Comparison of ENCODE assay signal across 13 cellular contexts in the genomic region with DNA sequence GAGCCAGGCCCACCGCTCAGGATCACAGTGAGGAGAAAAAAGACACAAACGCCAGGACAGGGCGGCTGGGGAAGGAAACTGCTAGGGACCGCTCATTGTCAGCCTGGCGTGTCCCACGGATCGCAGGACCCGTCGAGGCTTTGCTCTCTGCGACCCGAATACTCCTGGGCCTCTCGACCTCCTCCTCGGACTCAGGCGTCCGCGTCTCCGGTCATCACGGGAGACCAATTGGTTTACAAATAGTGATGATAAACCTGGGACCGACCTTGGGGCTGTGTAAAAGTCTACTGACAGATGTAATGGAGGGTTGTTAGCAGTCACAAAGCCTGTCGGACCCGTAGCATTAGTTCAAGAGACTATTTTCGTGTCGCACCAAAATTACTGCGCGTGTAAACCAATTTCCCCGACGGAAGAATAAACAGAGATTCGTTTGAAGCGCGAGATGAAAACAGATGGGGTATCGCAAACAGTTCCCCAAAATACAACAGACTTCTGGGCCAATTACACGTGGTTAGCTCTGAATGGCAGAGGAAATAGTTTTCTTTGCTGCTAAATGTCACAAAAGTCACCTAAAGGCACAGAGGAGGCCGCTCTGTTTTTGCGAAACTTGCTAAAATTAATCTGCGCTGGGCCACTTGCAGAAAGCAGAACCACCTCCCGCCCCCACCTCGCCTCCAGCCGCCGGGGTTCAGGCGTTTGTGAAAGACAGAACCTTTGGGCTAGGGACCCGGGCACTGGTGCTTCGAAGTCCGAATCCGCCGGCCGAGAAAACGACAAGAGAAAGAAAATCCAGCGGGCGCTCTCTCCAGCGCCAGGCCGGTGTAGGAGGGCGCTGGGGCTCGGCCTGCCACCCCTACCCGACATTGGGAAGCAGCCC.
DNase-seq lines count a peak whose midpoint lies in the region; ATAC-seq lines count a peak whose summit lies in the region.
"Had no signal": no experiment of that assay in that cellular context is flagged by ENCODE, and none has a peak within 500 bp of the region (broad histone marks: within the 10 kb centered on the region; RNA-seq: fewer than 3 reads in every experiment).

No MANE protein-coding gene starts in this region.

- H3K9me3 Mint-ChIP-seq in CD8-positive, alpha-beta memory T cell, result peaks cover 8 to 22% (median 20%) of the 10 kb centered on the region in 5 donors
- H3K9me3 Mint-ChIP-seq in effector memory CD8-positive, alpha-beta T cell, result peaks cover 0 to 12% of the 10 kb centered on the region in 2 donors

- no peaks in the 10 kb centered on the region for H3K36me3 ChIP-seq in CD8-positive, alpha-beta memory T cell (ENCODE audit: insufficient read depth, low read length)
- H3K36me3 ChIP-seq in H7 (replicated peaks; ENCODE audit: control insufficient read depth, insufficient read depth, low read length) (no peaks in the 10 kb centered on the region), rectal smooth muscle tissue (ENCODE audit: control insufficient read depth, insufficient read depth, low read length) (no peaks in the 10 kb centered on the region)
- H3K36me3 ChIP-seq: cardiac muscle cell, right atrium auricular region had no signal

- no peak overlapping the region for H3K9ac ChIP-seq in rectal smooth muscle tissue (ENCODE audit: low read length)

- H3K27me3 Mint-ChIP-seq in CD8-positive, alpha-beta memory T cell, result peaks cover 58 to 67% of the 10 kb centered on the region in 2 donors
- peaks cover 49 to 72% of the 10 kb centered on the region in 2 donors for H3K27me3 Mint-ChIP-seq in effector memory CD8-positive, alpha-beta T cell

- H3K4me3 ChIP-seq in CD8-positive, alpha-beta memory T cell (ENCODE audit: low read length), result no peak overlapping the region
- no peak overlapping the region for H3K4me3 ChIP-seq in H7 (ENCODE audit: insufficient read depth, low read depth, low read length)
- H3K4me3 ChIP-seq in rectal smooth muscle tissue (ENCODE audit: low read length), result peak overlapping the region; percentile 33
- H3K4me3 ChIP-seq: cardiac muscle cell, mucosa of descending colon had no signal

- peaks cover 16 to 26% (median 19%) of the 10 kb centered on the region in 3 donors for H3K4me1 Mint-ChIP-seq in CD8-positive, alpha-beta memory T cell
- H3K4me1 Mint-ChIP-seq in effector memory CD8-positive, alpha-beta T cell (ENCODE audit: low read depth in 2 of 2), result peaks cover 0 to 11% of the 10 kb centered on the region in 2 donors

- peaks cover 26% of the 10 kb centered on the region for H3K4me1 ChIP-seq in CD8-positive, alpha-beta memory T cell (ENCODE audit: insufficient read depth, low read length)
- no peaks in the 10 kb centered on the region for H3K4me1 ChIP-seq in rectal smooth muscle tissue (ENCODE audit: control insufficient read depth, insufficient read depth, low read length)

- H3K27me3 ChIP-seq in CD8-positive, alpha-beta memory T cell (ENCODE audit: insufficient read depth, low read length, poor library complexity, severe bottlenecking), result peaks cover 55% of the 10 kb centered on the region
- H3K27me3 ChIP-seq in H7 (ENCODE audit: control insufficient read depth, insufficient read depth, low read length) (peaks cover 28% of the 10 kb centered on the region; the same call in 1 of the 2 replicates), rectal smooth muscle tissue (ENCODE audit: control insufficient read depth, insufficient read depth, low read length) (peaks cover 26% of the 10 kb centered on the region)
- H3K27me3 ChIP-seq: cardiac muscle cell had no signal

- H3K36me3 Mint-ChIP-seq in CD8-positive, alpha-beta memory T cell, result peaks cover 0 to 5% (median 0%) of the 10 kb centered on the region in 3 donors
- peaks cover 8% of the 10 kb centered on the region for H3K36me3 Mint-ChIP-seq in effector memory CD8-positive, alpha-beta T cell (ENCODE audit: insufficient read depth)

- no peak for DNase-seq in CD8-positive, alpha-beta memory T cell
- peak; percentile 35 for DNase-seq in H7
- no peak for DNase-seq in effector memory CD8-positive, alpha-beta T cell
- DNase-seq in activated effector memory CD4-positive, alpha-beta T cell treated with anti-CD3 and anti-CD28 coated beads, Interleukin-2, amount 50 U/mL, for 16 hours, result no peak
- no peak for DNase-seq in GF-D8 (lab: John Stamatoyannopoulos, UW)
- DNase-seq: Kasumi-1, T-helper 9 cell had no signal

- peak overlapping the region; percentile 16 to 80 (median 68) for H3K4me3 Mint-ChIP-seq in CD8-positive, alpha-beta memory T cell
- peak overlapping the region; percentile 63 to 69 for H3K4me3 Mint-ChIP-seq in effector memory CD8-positive, alpha-beta T cell

- CTCF ChIA-PET in CD8-positive, alpha-beta memory T cell (lab: Charles Lee), result no interaction called here

- no peak overlapping the region for H3K27ac ChIP-seq in CD8-positive, alpha-beta memory T cell (ENCODE audit: low read depth, low read length)
- H3K27ac ChIP-seq in rectal smooth muscle tissue (ENCODE audit: low read depth, low read length), result no peak overlapping the region
- H3K27ac ChIP-seq: cardiac muscle cell, right atrium auricular region had no signal

- H3K27ac Mint-ChIP-seq in CD8-positive, alpha-beta memory T cell, result peak overlapping the region in 3 of 8 donors; percentile 32 to 47 (median 45)
- H3K27ac Mint-ChIP-seq in effector memory CD8-positive, alpha-beta T cell, result peak overlapping the region in 1 of 2 donors; percentile 52

- POLR2A ChIA-PET in CD8-positive, alpha-beta memory T cell (lab: Charles Lee), result interaction anchor here (0.5 kb wide), 1 partner anchor 135 kb away, joined by 3 read pairs; no protein-coding TSS in a partner anchor

- ATAC-seq in effector memory CD8-positive, alpha-beta T cell (replicated peaks), result no peak
- no peak for ATAC-seq in HG03520 (IDR thresholded peaks at IDR 0.05; ENCODE audit: unreplicated experiment)
- no peak for ATAC-seq in GM19395 (IDR thresholded peaks at IDR 0.05; ENCODE audit: unreplicated experiment)

- H3K9me3 ChIP-seq in CD8-positive, alpha-beta memory T cell (ENCODE audit: low read length), result peaks cover 5% of the 10 kb centered on the region
